14 cellular contexts compared by ENCODE assay signal in genomic region chr10:126171555-126171954, GRCh38.
DNase-seq lines count a peak whose midpoint lies in the region; ATAC-seq and TF ChIP-seq lines count a peak whose summit lies in the region.
"Had no signal": no experiment of that assay in that cellular context is flagged by ENCODE, and none has a peak within 500 bp of the region (broad histone marks: within the 10 kb centered on the region; RNA-seq: fewer than 3 reads in every experiment).

No MANE protein-coding gene starts in this region.

- DNase-seq in AG08396 (ENCODE audit: low spot score) (peak; percentile 39), HFFc6 (peak; percentile 71), choroid plexus epithelial cell (ENCODE audit: low read depth) (peak; percentile 87), activated T-cell treated with anti-CD3 and anti-CD28 coated beads for 4 hours (no peak)
- DNase-seq: activated CD4-positive, alpha-beta T cell treated with anti-CD3 and anti-CD28 coated beads, Interleukin-2, amount 50 U/mL, for 4 hours; BE2C; GF-D8; islet precursor cell; uterus had no signal

- H3K36me3 Mint-ChIP-seq in HFFc6 (ENCODE audit: low read depth), result peaks cover 5% of the 10 kb centered on the region; the same call in 1 of the 2 replicates
- H3K36me3 Mint-ChIP-seq in nephron (ENCODE audit: low read depth), result no peaks in the 10 kb centered on the region

- TF ChIP-seq CTCF in HFFc6 (IDR thresholded peaks at IDR 0.05) (no peak), choroid plexus epithelial cell (conservative IDR thresholded peaks at IDR 0.05; ENCODE audit: low read depth, low read length) (no peak), nephron (IDR thresholded peaks at IDR 0.05; ENCODE audit: unreplicated experiment in 3 of 3) (no peak)

- no peaks in the 10 kb centered on the region for H3K9me3 Mint-ChIP-seq in HFFc6
- H3K9me3 Mint-ChIP-seq in nephron, result no peaks in the 10 kb centered on the region
- H3K9me3 Mint-ChIP-seq: activated T-helper 2 cell treated with anti-CD3 and anti-CD28 coated beads, Interferon-gamma antibody, Interleukin-2, Interleukin-4, amounts not matched to agents 10 μg/mL and 5 μg/mL and 100 μg/mL, durations not matched to agents 14 hours and 24 hours and 36 hours had no signal

- H3K4me1 Mint-ChIP-seq in HFFc6 (ENCODE audit: low read depth) (peaks cover 21% of the 10 kb centered on the region), nephron (peaks cover 45% of the 10 kb centered on the region)

- H3K4me3 Mint-ChIP-seq in HFFc6 (peak overlapping the region; percentile 81), nephron (no peak overlapping the region)

- ATAC-seq in GM21515 (IDR thresholded peaks at IDR 0.05; ENCODE audit: unreplicated experiment) (no peak), HG03457 (IDR thresholded peaks at IDR 0.05; ENCODE audit: unreplicated experiment) (no peak), GM18517 (IDR thresholded peaks at IDR 0.05; ENCODE audit: unreplicated experiment) (no peak)

- H3K27me3 Mint-ChIP-seq in HFFc6 (ENCODE audit: insufficient read depth), result peaks cover 2% of the 10 kb centered on the region
- H3K27me3 Mint-ChIP-seq in nephron (ENCODE audit: low read depth), result peaks cover 3% of the 10 kb centered on the region

- H3K4me3 ChIP-seq in choroid plexus epithelial cell (ENCODE audit: low read depth, low read length), result peak overlapping the region; percentile 1
- H3K4me3 ChIP-seq: uterus had no signal

- H3K27ac Mint-ChIP-seq in HFFc6 (peak overlapping the region; percentile 82), nephron (peak overlapping the region in 2 of 3 experiments; percentile 41 to 46)
- H3K27ac Mint-ChIP-seq: activated T-helper 2 cell treated with anti-CD3 and anti-CD28 coated beads, Interferon-gamma antibody, Interleukin-2, Interleukin-4, amounts not matched to agents 10 μg/mL and 5 μg/mL and 100 μg/mL, durations not matched to agents 14 hours and 24 hours and 36 hours had no signal
